In the genomic region with DNA sequence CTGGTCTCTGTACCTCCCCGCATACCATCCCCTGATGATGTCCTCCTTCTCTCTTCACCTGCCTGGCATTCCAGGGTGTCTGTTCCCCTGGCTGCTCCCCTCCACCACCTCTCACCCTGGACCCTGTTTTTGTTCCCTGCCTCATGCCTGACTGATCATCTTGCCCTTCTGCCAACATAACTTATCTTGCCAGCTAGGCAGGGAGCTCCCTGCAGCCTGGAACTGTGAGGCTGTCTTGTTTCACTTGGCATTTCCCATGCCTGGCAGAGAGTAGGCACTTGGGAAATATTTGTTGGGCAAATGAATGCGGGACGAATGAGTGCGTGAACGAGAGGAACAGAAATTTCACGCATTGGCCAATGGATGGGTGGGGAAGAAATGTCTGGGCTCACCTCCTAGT, we compare ENCODE assay signal across 15 cellular contexts. TPM values are rescaled to one million over a fixed set of nuclear protein-coding genes. Genes with fewer than 3 reads are reported as not detected.
"Had no signal": no experiment of that assay in that cellular context is flagged by ENCODE, and none has a peak within 500 bp of the region (broad histone marks: within the 10 kb centered on the region; RNA-seq: fewer than 3 reads in every experiment).

No MANE protein-coding gene starts in this region.

RNA-seq across cellular contexts. Expression of a gene that starts 7.3 kb away (rescaled TPM):
- total RNA-seq: activated B cell treated with CpG ODN at 0.5 μM for 24 hours; activated CD4-positive, alpha-beta memory T cell treated with anti-CD3 and anti-CD28 coated beads for 36 hours; activated CD4-positive, alpha-beta memory T cell treated with anti-CD3 and anti-CD28 coated beads, Interleukin-2, amount 10 ng/mL, durations not matched to agents 7 days and 5 days; activated CD4-positive, alpha-beta T cell treated with anti-CD3 and anti-CD28 coated beads for 36 hours; activated CD4-positive, alpha-beta T cell treated with anti-CD3 and anti-CD28 coated beads, Interleukin-2, amount 10 ng/mL, durations not matched to agents 24 days and 14 days; activated CD4-positive, alpha-beta T cell treated with anti-CD3 and anti-CD28 coated beads, Interleukin-2, amount 10 ng/mL, durations not matched to agents 7 days and 5 days; activated CD8-positive, alpha-beta memory T cell treated with anti-CD3 and anti-CD28 coated beads for 36 hours; activated CD8-positive, alpha-beta memory T cell treated with anti-CD3 and anti-CD28 coated beads, Interleukin-2, amount 10 ng/mL, durations not matched to agents 7 days and 5 days; activated CD8-positive, alpha-beta T cell treated with anti-CD3 and anti-CD28 coated beads for 36 hours; activated CD8-positive, alpha-beta T cell treated with anti-CD3 and anti-CD28 coated beads, Interleukin-2, amount 10 ng/mL, durations not matched to agents 7 days and 5 days; T-cell; T-helper 1 cell treated with Interleukin-12 subunit alpha and Interleukin-12 subunit beta and Interleukin-4 antibody, amounts not matched to agents 30 ng/mL and 1 ng/mL, for 36 hours; T-helper 17 cell; T-helper 2 cell treated with Interferon-gamma antibody and Interleukin-4, amounts not matched to agents 100 ng/mL and 5 ng/mL, for 36 hours had no signal

RNA-seq across cellular contexts. Expression of a gene that starts 11.5 kb away (rescaled TPM):
- total RNA-seq: activated B cell treated with CpG ODN at 0.5 μM for 24 hours; activated CD4-positive, alpha-beta memory T cell treated with anti-CD3 and anti-CD28 coated beads for 36 hours; activated CD4-positive, alpha-beta memory T cell treated with anti-CD3 and anti-CD28 coated beads, Interleukin-2, amount 10 ng/mL, durations not matched to agents 7 days and 5 days; activated CD4-positive, alpha-beta T cell treated with anti-CD3 and anti-CD28 coated beads for 36 hours; activated CD4-positive, alpha-beta T cell treated with anti-CD3 and anti-CD28 coated beads, Interleukin-2, amount 10 ng/mL, durations not matched to agents 24 days and 14 days; activated CD4-positive, alpha-beta T cell treated with anti-CD3 and anti-CD28 coated beads, Interleukin-2, amount 10 ng/mL, durations not matched to agents 7 days and 5 days; activated CD8-positive, alpha-beta memory T cell treated with anti-CD3 and anti-CD28 coated beads for 36 hours; activated CD8-positive, alpha-beta memory T cell treated with anti-CD3 and anti-CD28 coated beads, Interleukin-2, amount 10 ng/mL, durations not matched to agents 7 days and 5 days; activated CD8-positive, alpha-beta T cell treated with anti-CD3 and anti-CD28 coated beads for 36 hours; activated CD8-positive, alpha-beta T cell treated with anti-CD3 and anti-CD28 coated beads, Interleukin-2, amount 10 ng/mL, durations not matched to agents 7 days and 5 days; T-cell; T-helper 1 cell treated with Interleukin-12 subunit alpha and Interleukin-12 subunit beta and Interleukin-4 antibody, amounts not matched to agents 30 ng/mL and 1 ng/mL, for 36 hours; T-helper 17 cell; T-helper 2 cell treated with Interferon-gamma antibody and Interleukin-4, amounts not matched to agents 100 ng/mL and 5 ng/mL, for 36 hours; WTC11 had no signal

RNA-seq across cellular contexts. Expression of a gene that starts 30.3 kb away (rescaled TPM):
- total RNA-seq: activated B cell treated with CpG ODN at 0.5 μM for 24 hours; activated CD4-positive, alpha-beta memory T cell treated with anti-CD3 and anti-CD28 coated beads for 36 hours; activated CD4-positive, alpha-beta memory T cell treated with anti-CD3 and anti-CD28 coated beads, Interleukin-2, amount 10 ng/mL, durations not matched to agents 7 days and 5 days; activated CD4-positive, alpha-beta T cell treated with anti-CD3 and anti-CD28 coated beads for 36 hours; activated CD4-positive, alpha-beta T cell treated with anti-CD3 and anti-CD28 coated beads, Interleukin-2, amount 10 ng/mL, durations not matched to agents 24 days and 14 days; activated CD4-positive, alpha-beta T cell treated with anti-CD3 and anti-CD28 coated beads, Interleukin-2, amount 10 ng/mL, durations not matched to agents 7 days and 5 days; activated CD8-positive, alpha-beta memory T cell treated with anti-CD3 and anti-CD28 coated beads for 36 hours; activated CD8-positive, alpha-beta memory T cell treated with anti-CD3 and anti-CD28 coated beads, Interleukin-2, amount 10 ng/mL, durations not matched to agents 7 days and 5 days; activated CD8-positive, alpha-beta T cell treated with anti-CD3 and anti-CD28 coated beads for 36 hours; activated CD8-positive, alpha-beta T cell treated with anti-CD3 and anti-CD28 coated beads, Interleukin-2, amount 10 ng/mL, durations not matched to agents 7 days and 5 days; T-cell; T-helper 1 cell treated with Interleukin-12 subunit alpha and Interleukin-12 subunit beta and Interleukin-4 antibody, amounts not matched to agents 30 ng/mL and 1 ng/mL, for 36 hours; T-helper 17 cell; T-helper 2 cell treated with Interferon-gamma antibody and Interleukin-4, amounts not matched to agents 100 ng/mL and 5 ng/mL, for 36 hours had no signal
